Comparison of ENCODE assay signal across 1 cellular context in genomic region chr12:75508159-75508558, GRCh38.
A peak's percentile ranks its signal among the peaks of the same experiment; 100 is the strongest.
TF ChIP-seq lines count a peak whose summit lies in the region.

No MANE protein-coding gene starts in this region.

TF ChIP-seq in K562, 482 proteins besides CTCF, POLR2A, EP300 and RAD21:
- no peak for TF ChIP-seq ZFP30 (CRISPR knock-in tag; IDR thresholded peaks at IDR 0.05; ENCODE audit: borderline replicate concordance)
- TF ChIP-seq POU5F1 (IDR thresholded peaks at IDR 0.05; ENCODE audit: borderline replicate concordance, low read depth, low read length, partially characterized antibody), result no peak
- no peak for TF ChIP-seq CBX5 (IDR thresholded peaks at IDR 0.05; ENCODE audit: borderline replicate concordance, low read depth)
- TF ChIP-seq CEBPB (tag; IDR thresholded peaks at IDR 0.05), result peak; percentile 45; the same call in 1 of the 2 replicates
- TF ChIP-seq PRMT5 (CRISPR knock-in tag; IDR thresholded peaks at IDR 0.05), result no peak
- TF ChIP-seq MGA (IDR thresholded peaks at IDR 0.05), result no peak
- TF ChIP-seq IRF9 (tag; IDR thresholded peaks at IDR 0.05), result no peak
TF ChIP-seq in K562: peak in this region for 1.
